ENCODE assay signal across 8 cellular contexts in genomic region chr5:71456362-71456743, GRCh38. TPM values are rescaled to one million over a fixed set of nuclear protein-coding genes. Genes with fewer than 3 reads are reported as not detected.
DNase-seq lines count a peak whose midpoint lies in the region; ATAC-seq and TF ChIP-seq lines count a peak whose summit lies in the region.

No MANE protein-coding gene starts in this region.

- H3K4me3 ChIP-seq in DND-41 (ENCODE audit: low read depth in 1 of 2, low read length in 2 of 2): peak overlapping the region; percentile 97 to 100
- peak overlapping the region; percentile 90 for H3K4me3 ChIP-seq in Jurkat, Clone E6-1 (ENCODE audit: low read length)

- peaks cover 48% of the 10 kb centered on the region for H3K79me2 ChIP-seq in DND-41 (ENCODE audit: insufficient read depth, low read length)

- H3K4me3 Mint-ChIP-seq in chondrocyte (ENCODE audit: unreplicated experiment): peak overlapping the region; percentile 91
- H3K4me3 Mint-ChIP-seq in natural killer cell treated with Interleukin-12 subunit alpha and Interleukin-12 subunit beta and Interleukin-15 and Interleukin-18, amount 100 ng/mL, for 72 hours: peak overlapping the region; percentile 99

- peak overlapping the region; percentile 82 for H3K27ac ChIP-seq in DND-41 (ENCODE audit: low read length)

- no peak for TF ChIP-seq CTCF in DND-41 (IDR thresholded peaks at IDR 0.05; ENCODE audit: borderline replicate concordance, extremely low read depth, low read length, poor library complexity, severe bottlenecking)
- peak; percentile 28 for TF ChIP-seq CTCF in chondrocyte (IDR thresholded peaks at IDR 0.05)

- H3K9me3 ChIP-seq in DND-41 (ENCODE audit: insufficient read depth, low read length, severe bottlenecking): no peaks in the 10 kb centered on the region

- ATAC-seq in DND-41 (ENCODE audit: insufficient read depth, low read depth): no peak
- ATAC-seq in natural killer cell treated with Interleukin-12 subunit alpha and Interleukin-12 subunit beta and Interleukin-15 and Interleukin-18, amount 100 ng/mL, for 72 hours: no peak
- ATAC-seq in GM19467 (IDR thresholded peaks at IDR 0.05; ENCODE audit: unreplicated experiment): no peak

- peak overlapping the region; percentile 97 for H3K27ac Mint-ChIP-seq in chondrocyte (ENCODE audit: unreplicated experiment)
- H3K27ac Mint-ChIP-seq in natural killer cell treated with Interleukin-12 subunit alpha and Interleukin-12 subunit beta and Interleukin-15 and Interleukin-18, amount 100 ng/mL, for 72 hours: peak overlapping the region; percentile 94 to 97

- H3K27me3 ChIP-seq in DND-41 (ENCODE audit: insufficient read depth, low read length, poor library complexity): no peaks in the 10 kb centered on the region

- H3K4me2 ChIP-seq in DND-41 (ENCODE audit: insufficient read depth, low read length): peak overlapping the region; percentile 83

- peaks cover 35% of the 10 kb centered on the region for H3K36me3 ChIP-seq in DND-41 (ENCODE audit: insufficient read depth, low read length)

- DNase-seq in DND-41: no peak
- DNase-seq in Jurkat, Clone E6-1 (ENCODE audit: low read depth, low spot score): no peak
- no peak for DNase-seq in chondrocyte (ENCODE audit: low spot score)
- no peak for DNase-seq in natural killer cell treated with Interleukin-12 subunit alpha and Interleukin-12 subunit beta and Interleukin-15 and Interleukin-18, amount 100 ng/mL, for 72 hours (ENCODE audit: low spot score)
- DNase-seq in foreskin melanocyte: no peak
- DNase-seq in DMS79 (lab: John Stamatoyannopoulos, UW): no peak
- DNase-seq in NCI-H510A (lab: John Stamatoyannopoulos, UW): no peak

- H3K4me1 ChIP-seq in DND-41 (ENCODE audit: insufficient read depth, low read length): peaks cover 23% of the 10 kb centered on the region

- peaks cover 8% of the 10 kb centered on the region; the same call in 1 of the 2 replicates for H4K20me1 ChIP-seq in DND-41 (ENCODE audit: insufficient read depth, low read length)

- H3K27me3 Mint-ChIP-seq in chondrocyte (ENCODE audit: low read depth): peaks cover 3% of the 10 kb centered on the region
- peaks cover 6 to 8% of the 10 kb centered on the region in 2 donors for H3K27me3 Mint-ChIP-seq in natural killer cell treated with Interleukin-12 subunit alpha and Interleukin-12 subunit beta and Interleukin-15 and Interleukin-18, amount 100 ng/mL, for 72 hours

- H2AFZ ChIP-seq in DND-41 (ENCODE audit: low read depth, low read length): peak overlapping the region; percentile 98

- H3K4me1 Mint-ChIP-seq in chondrocyte (ENCODE audit: low read depth): peaks cover 24% of the 10 kb centered on the region
- peaks cover 19% of the 10 kb centered on the region in 2 donors for H3K4me1 Mint-ChIP-seq in natural killer cell treated with Interleukin-12 subunit alpha and Interleukin-12 subunit beta and Interleukin-15 and Interleukin-18, amount 100 ng/mL, for 72 hours (ENCODE audit: low read depth in 2 of 2)

- peaks cover 7% of the 10 kb centered on the region for H3K36me3 Mint-ChIP-seq in chondrocyte (ENCODE audit: low read depth)
- H3K36me3 Mint-ChIP-seq in natural killer cell treated with Interleukin-12 subunit alpha and Interleukin-12 subunit beta and Interleukin-15 and Interleukin-18, amount 100 ng/mL, for 72 hours: peaks cover 10% of the 10 kb centered on the region

- peak overlapping the region; percentile 94 for H3K9ac ChIP-seq in DND-41 (ENCODE audit: low read depth, low read length)

- no peaks in the 10 kb centered on the region for H3K9me3 Mint-ChIP-seq in chondrocyte (ENCODE audit: low read depth)
- H3K9me3 Mint-ChIP-seq in natural killer cell treated with Interleukin-12 subunit alpha and Interleukin-12 subunit beta and Interleukin-15 and Interleukin-18, amount 100 ng/mL, for 72 hours: no peaks in the 10 kb centered on the region

RNA-seq across cellular contexts. Expression of gene BDP1, which starts 0.9 kb away (rescaled TPM):
- 10.2 TPM for polyA plus RNA-seq in Jurkat, Clone E6-1 (2012; ENCODE audit: insufficient read depth, insufficient read length)
- total RNA-seq in chondrocyte: 19.1 to 27.7 TPM (median 19.4 TPM) in 3 replicates
- total RNA-seq in natural killer cell treated with Interleukin-12 subunit alpha and Interleukin-12 subunit beta and Interleukin-15 and Interleukin-18, amount 100 ng/mL, for 72 hours: 10 to 100 TPM; 32.1 to 52.4 TPM
